1 cellular context compared by ENCODE assay signal in the genomic region with DNA sequence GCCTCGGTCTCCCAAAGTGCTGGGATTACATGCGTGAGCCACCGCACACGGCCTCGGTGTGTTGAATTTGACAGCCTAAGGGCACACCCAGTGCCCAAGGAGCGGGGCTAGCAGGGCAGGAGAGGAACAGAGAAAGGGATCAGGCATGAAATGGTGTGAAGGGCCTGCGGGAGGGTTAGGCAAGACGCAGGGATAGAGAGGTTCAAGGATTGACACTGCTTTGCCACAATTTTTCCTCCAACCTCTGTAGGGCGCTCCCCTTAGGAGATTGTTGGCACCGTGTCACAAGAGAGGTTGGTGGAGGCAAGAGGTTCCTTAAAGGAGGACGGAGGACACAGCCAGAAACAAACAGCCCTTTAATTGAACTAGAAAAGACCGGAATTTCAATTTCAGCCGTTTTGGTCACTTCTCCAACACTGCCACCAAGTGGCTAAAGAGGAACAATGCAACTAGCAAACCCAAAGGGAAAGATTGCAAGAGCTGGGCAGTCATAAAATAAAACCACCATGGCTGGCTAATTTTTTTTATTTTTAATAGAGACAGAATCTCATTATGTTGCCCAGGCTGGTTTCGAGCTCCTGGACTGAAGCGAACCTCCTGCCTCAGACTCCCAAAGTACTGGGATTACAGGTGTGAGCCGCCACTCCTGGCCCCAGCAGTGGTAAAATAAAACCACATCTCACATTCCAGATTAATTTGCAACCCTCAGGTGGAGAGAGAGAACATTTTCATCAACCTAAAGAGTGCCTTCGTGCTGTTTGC.
TF ChIP-seq lines count a peak whose summit lies in the region.

No MANE protein-coding gene starts in this region.

TF ChIP-seq in K562, 482 proteins besides CTCF, POLR2A, EP300 and RAD21 (continues in another document):
- TF ChIP-seq MTA2 (IDR thresholded peaks at IDR 0.05; ENCODE audit: low read depth) (no peak), LEF1 (IDR thresholded peaks at IDR 0.05) (peak; percentile 58; the same call in 1 of the 2 replicates), ZNF318 (IDR thresholded peaks at IDR 0.05; ENCODE audit: borderline replicate concordance in 1 of 2, low read depth in 1 of 2) (no peak), CBX5 (IDR thresholded peaks at IDR 0.05; ENCODE audit: borderline replicate concordance, low read depth) (no peak), PHTF2 (CRISPR knock-in tag; IDR thresholded peaks at IDR 0.05) (no peak), CHD4 (IDR thresholded peaks at IDR 0.05; ENCODE audit: insufficient read depth, insufficient replicate concordance, low read depth, low read length, poor library complexity, severe bottlenecking) (peak; percentile 52), LCOR (CRISPR knock-in tag; IDR thresholded peaks at IDR 0.05) (0 out of 2 replicates have a peak, but pooled peaks have one; percentile 37), ZNF696 (CRISPR knock-in tag; conservative IDR thresholded peaks at IDR 0.05) (no peak), SP1 (CRISPR knock-in tag; IDR thresholded peaks at IDR 0.05) (peak; percentile 41; the same call in 1 of the 2 replicates), EHMT2 (IDR thresholded peaks at IDR 0.05) (no peak), ZNF263 (CRISPR knock-in tag; IDR thresholded peaks at IDR 0.05; ENCODE audit: borderline replicate concordance) (peak; percentile 43; the same call in 1 of the 2 replicates), CAMTA2 (CRISPR knock-in tag; conservative IDR thresholded peaks at IDR 0.05) (no peak), NFIC (IDR thresholded peaks at IDR 0.05) (peak; percentile 21; the same call in 1 of the 2 replicates), STAG1 (CRISPR knock-in tag; IDR thresholded peaks at IDR 0.05; ENCODE audit: borderline replicate concordance) (peak; percentile 56; the same call in 1 of the 2 replicates), XRCC3 (IDR thresholded peaks at IDR 0.05) (no peak), TCF3 (CRISPR knock-in tag; IDR thresholded peaks at IDR 0.05) (no peak), CBFA2T2 (conservative IDR thresholded peaks at IDR 0.05) (no peak), BRD9 (IDR thresholded peaks at IDR 0.05; ENCODE audit: low read depth, partially characterized antibody) (peak; percentile 49), ZNF592 (IDR thresholded peaks at IDR 0.05) (0 out of 2 replicates have a peak, but pooled peaks have one; percentile 27), FOXJ2 (tag; IDR thresholded peaks at IDR 0.05) (0 out of 2 replicates have a peak, but pooled peaks have one; percentile 23), U2AF1 (optimal IDR thresholded peaks at IDR 0.05; ENCODE audit: low read depth, low read length) (no peak), SMARCE1 (IDR thresholded peaks at IDR 0.05) (no peak), PML (IDR thresholded peaks at IDR 0.05; ENCODE audit: low read length) (no peak), GATAD2B (IDR thresholded peaks at IDR 0.05; ENCODE audit: borderline replicate concordance) (no peak)
- TF ChIP-seq, protein P1, sequence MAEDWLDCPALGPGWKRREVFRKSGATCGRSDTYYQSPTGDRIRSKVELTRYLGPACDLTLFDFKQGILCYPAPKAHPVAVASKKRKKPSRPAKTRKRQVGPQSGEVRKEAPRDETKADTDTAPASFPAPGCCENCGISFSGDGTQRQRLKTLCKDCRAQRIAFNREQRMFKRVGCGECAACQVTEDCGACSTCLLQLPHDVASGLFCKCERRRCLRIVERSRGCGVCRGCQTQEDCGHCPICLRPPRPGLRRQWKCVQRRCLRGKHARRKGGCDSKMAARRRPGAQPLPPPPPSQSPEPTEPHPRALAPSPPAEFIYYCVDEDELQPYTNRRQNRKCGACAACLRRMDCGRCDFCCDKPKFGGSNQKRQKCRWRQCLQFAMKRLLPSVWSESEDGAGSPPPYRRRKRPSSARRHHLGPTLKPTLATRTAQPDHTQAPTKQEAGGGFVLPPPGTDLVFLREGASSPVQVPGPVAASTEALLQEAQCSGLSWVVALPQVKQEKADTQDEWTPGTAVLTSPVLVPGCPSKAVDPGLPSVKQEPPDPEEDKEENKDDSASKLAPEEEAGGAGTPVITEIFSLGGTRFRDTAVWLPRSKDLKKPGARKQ (CRISPR knock-in tag; IDR thresholded peaks at IDR 0.05) = 0 out of 2 replicates have a peak, but pooled peaks have one; percentile 5
- TF ChIP-seq, protein P2, sequence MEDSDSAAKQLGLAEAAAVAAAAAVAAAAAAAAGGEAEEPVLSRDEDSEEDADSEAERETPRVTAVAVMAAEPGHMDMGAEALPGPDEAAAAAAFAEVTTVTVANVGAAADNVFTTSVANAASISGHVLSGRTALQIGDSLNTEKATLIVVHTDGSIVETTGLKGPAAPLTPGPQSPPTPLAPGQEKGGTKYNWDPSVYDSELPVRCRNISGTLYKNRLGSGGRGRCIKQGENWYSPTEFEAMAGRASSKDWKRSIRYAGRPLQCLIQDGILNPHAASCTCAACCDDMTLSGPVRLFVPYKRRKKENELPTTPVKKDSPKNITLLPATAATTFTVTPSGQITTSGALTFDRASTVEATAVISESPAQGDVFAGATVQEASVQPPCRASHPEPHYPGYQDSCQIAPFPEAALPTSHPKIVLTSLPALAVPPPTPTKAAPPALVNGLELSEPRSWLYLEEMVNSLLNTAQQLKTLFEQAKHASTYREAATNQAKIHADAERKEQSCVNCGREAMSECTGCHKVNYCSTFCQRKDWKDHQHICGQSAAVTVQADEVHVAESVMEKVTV (CRISPR knock-in tag; IDR thresholded peaks at IDR 0.05) = peak; percentile 99
- TF ChIP-seq, protein P3, sequence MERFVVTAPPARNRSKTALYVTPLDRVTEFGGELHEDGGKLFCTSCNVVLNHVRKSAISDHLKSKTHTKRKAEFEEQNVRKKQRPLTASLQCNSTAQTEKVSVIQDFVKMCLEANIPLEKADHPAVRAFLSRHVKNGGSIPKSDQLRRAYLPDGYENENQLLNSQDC (CRISPR knock-in tag; IDR thresholded peaks at IDR 0.05) = no peak
- TF ChIP-seq, protein P4, sequence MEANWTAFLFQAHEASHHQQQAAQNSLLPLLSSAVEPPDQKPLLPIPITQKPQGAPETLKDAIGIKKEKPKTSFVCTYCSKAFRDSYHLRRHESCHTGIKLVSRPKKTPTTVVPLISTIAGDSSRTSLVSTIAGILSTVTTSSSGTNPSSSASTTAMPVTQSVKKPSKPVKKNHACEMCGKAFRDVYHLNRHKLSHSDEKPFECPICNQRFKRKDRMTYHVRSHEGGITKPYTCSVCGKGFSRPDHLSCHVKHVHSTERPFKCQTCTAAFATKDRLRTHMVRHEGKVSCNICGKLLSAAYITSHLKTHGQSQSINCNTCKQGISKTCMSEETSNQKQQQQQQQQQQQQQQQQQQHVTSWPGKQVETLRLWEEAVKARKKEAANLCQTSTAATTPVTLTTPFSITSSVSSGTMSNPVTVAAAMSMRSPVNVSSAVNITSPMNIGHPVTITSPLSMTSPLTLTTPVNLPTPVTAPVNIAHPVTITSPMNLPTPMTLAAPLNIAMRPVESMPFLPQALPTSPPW (CRISPR knock-in tag; IDR thresholded peaks at IDR 0.05) = no peak
- TF ChIP-seq, protein P5, sequence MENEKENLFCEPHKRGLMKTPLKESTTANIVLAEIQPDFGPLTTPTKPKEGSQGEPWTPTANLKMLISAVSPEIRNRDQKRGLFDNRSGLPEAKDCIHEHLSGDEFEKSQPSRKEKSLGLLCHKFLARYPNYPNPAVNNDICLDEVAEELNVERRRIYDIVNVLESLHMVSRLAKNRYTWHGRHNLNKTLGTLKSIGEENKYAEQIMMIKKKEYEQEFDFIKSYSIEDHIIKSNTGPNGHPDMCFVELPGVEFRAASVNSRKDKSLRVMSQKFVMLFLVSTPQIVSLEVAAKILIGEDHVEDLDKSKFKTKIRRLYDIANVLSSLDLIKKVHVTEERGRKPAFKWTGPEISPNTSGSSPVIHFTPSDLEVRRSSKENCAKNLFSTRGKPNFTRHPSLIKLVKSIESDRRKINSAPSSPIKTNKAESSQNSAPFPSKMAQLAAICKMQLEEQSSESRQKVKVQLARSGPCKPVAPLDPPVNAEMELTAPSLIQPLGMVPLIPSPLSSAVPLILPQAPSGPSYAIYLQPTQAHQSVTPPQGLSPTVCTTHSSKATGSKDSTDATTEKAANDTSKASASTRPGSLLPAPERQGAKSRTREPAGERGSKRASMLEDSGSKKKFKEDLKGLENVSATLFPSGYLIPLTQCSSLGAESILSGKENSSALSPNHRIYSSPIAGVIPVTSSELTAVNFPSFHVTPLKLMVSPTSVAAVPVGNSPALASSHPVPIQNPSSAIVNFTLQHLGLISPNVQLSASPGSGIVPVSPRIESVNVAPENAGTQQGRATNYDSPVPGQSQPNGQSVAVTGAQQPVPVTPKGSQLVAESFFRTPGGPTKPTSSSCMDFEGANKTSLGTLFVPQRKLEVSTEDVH (IDR thresholded peaks at IDR 0.05; ENCODE audit: low read depth, partially characterized antibody) = peak; percentile 28
